ENCODE assay signal across 13 cellular contexts in genomic region chr5:109016300-109016699, GRCh38.
A peak's percentile ranks its signal among the peaks of the same experiment; 100 is the strongest.
DNase-seq lines count a peak whose midpoint lies in the region; ATAC-seq and TF ChIP-seq lines count a peak whose summit lies in the region.
"Had no signal": no experiment of that assay in that cellular context is flagged by ENCODE, and none has a peak within 500 bp of the region (broad histone marks: within the 10 kb centered on the region; RNA-seq: fewer than 3 reads in every experiment).

No MANE protein-coding gene starts in this region.

- H3K36me3 ChIP-seq in HEK293 (ENCODE audit: control insufficient read depth in 2 of 2, insufficient read depth in 1 of 2, low read length in 2 of 2) (no peaks in the 10 kb centered on the region), adipocyte (ENCODE audit: control insufficient read depth, insufficient read depth, low read length, severe bottlenecking) (no peaks in the 10 kb centered on the region), mucosa of descending colon (ENCODE audit: low read depth) (no peaks in the 10 kb centered on the region), Caco-2 (ENCODE audit: control insufficient read depth, insufficient read depth, low read length) (no peaks in the 10 kb centered on the region)

- no peak overlapping the region for H3K27ac ChIP-seq in HEK293 (ENCODE audit: extremely low read depth, low read depth, low read length)

- H3K4me3 ChIP-seq in HEK293 (ENCODE audit: low read depth, low read length) (no peak overlapping the region), adipocyte (ENCODE audit: low read length) (peak overlapping the region; percentile 59), mucosa of descending colon (no peak overlapping the region), Caco-2 (ENCODE audit: low read depth, low read length) (no peak overlapping the region)

- H3K4me3 Mint-ChIP-seq in Caco-2 (ENCODE audit: unreplicated experiment): no peak overlapping the region
- H3K4me3 Mint-ChIP-seq: activated CD8-positive, alpha-beta T cell treated with anti-CD3 and anti-CD28 coated beads, Interleukin-2, amount 10 ng/mL, durations not matched to agents 7 days and 5 days; CD4-positive, alpha-beta T cell; naive thymus-derived CD8-positive, alpha-beta T cell had no signal

- H3K9ac ChIP-seq in adipocyte (ENCODE audit: low read length): peak overlapping the region; percentile 45

- H3K27me3 Mint-ChIP-seq in Caco-2 (ENCODE audit: insufficient read depth, unreplicated experiment): no peaks in the 10 kb centered on the region
- H3K27me3 Mint-ChIP-seq: CD4-positive, alpha-beta T cell; naive thymus-derived CD8-positive, alpha-beta T cell had no signal

- H3K36me3 Mint-ChIP-seq in Caco-2 (ENCODE audit: insufficient read depth, unreplicated experiment): peaks cover 8% of the 10 kb centered on the region

- H3K4me1 ChIP-seq in HEK293 (ENCODE audit: control insufficient read depth, insufficient read depth, low read length) (peaks cover 10% of the 10 kb centered on the region; the same call in 1 of the 2 replicates), adipocyte (ENCODE audit: control insufficient read depth, insufficient read depth, low read length) (peaks cover 12% of the 10 kb centered on the region), mucosa of descending colon (ENCODE audit: low read depth) (peaks cover 10% of the 10 kb centered on the region), Caco-2 (peaks cover 12% of the 10 kb centered on the region)

- BruUV-seq in Caco-2 (replicated peaks; lab: Mats Ljungman, UMichigan): no TSS peak

- TF ChIP-seq CTCF in HEK293 (tag by site-specific recombination; IDR thresholded peaks at IDR 0.05) (no peak), mucosa of descending colon (IDR thresholded peaks at IDR 0.05) (no peak), Caco-2 (IDR thresholded peaks at IDR 0.05; ENCODE audit: insufficient read depth in 1 of 2, low read depth in 1 of 2, low read length in 1 of 2, severe bottlenecking in 1 of 2, unreplicated experiment in 1 of 2) (no peak)

- CTCF ChIA-PET in HEK293 (lab: Yijun Ruan, JAX): no interaction called here
- CTCF ChIA-PET in Caco-2 (lab: Charles Lee): no interaction called here

- H3K9me3 ChIP-seq in HEK293 (ENCODE audit: control insufficient read depth, insufficient read depth, low read depth, low read length) (no peaks in the 10 kb centered on the region), adipocyte (ENCODE audit: control insufficient read depth, low read length) (no peaks in the 10 kb centered on the region), mucosa of descending colon (no peaks in the 10 kb centered on the region), Caco-2 (no peaks in the 10 kb centered on the region)

- peaks cover 6% of the 10 kb centered on the region for H3K4me1 Mint-ChIP-seq in Caco-2 (ENCODE audit: low read depth, unreplicated experiment)

- H3K27me3 ChIP-seq in adipocyte (replicated peaks; ENCODE audit: control insufficient read depth, insufficient read depth, low read length) (no peaks in the 10 kb centered on the region), Caco-2 (replicated peaks; ENCODE audit: control insufficient read depth, insufficient read depth, low read length) (no peaks in the 10 kb centered on the region)

- POLR2A ChIA-PET in HEK293 (lab: Yijun Ruan, JAX) (no interaction called here), Caco-2 (lab: Charles Lee) (no interaction called here)

- DNase-seq in adipocyte (ENCODE audit: low read depth): peak; percentile 70
- no peak for DNase-seq in mucosa of descending colon
- no peak for DNase-seq in NCI-H1436 treated with DMSO at 0.1 percent for 48 hours (lab: John Stamatoyannopoulos, UW)
- DNase-seq in cortex of kidney (lab: John Stamatoyannopoulos, UW): no peak
- no peak for DNase-seq in Caco-2
- no peak for DNase-seq in retina
- DNase-seq: activated CD8-positive, alpha-beta T cell treated with anti-CD3 and anti-CD28 coated beads, Interleukin-2, amount 10 ng/mL, durations not matched to agents 7 days and 5 days; CD4-positive, alpha-beta T cell; naive thymus-derived CD8-positive, alpha-beta T cell; stimulated activated naive CD4-positive, alpha-beta T cell treated with Interleukin-2 at 50 U/mL for 16 hours; SW 1271 had no signal

- no peak overlapping the region for H3K27ac Mint-ChIP-seq in Caco-2 (ENCODE audit: unreplicated experiment)
- H3K27ac Mint-ChIP-seq: activated CD8-positive, alpha-beta T cell treated with anti-CD3 and anti-CD28 coated beads, Interleukin-2, amount 10 ng/mL, durations not matched to agents 7 days and 5 days; CD4-positive, alpha-beta T cell had no signal

- no peaks in the 10 kb centered on the region for H3K9me3 Mint-ChIP-seq in Caco-2 (ENCODE audit: unreplicated experiment)

- intact Hi-C loops in mucosa of descending colon (cut with DNase I, micrococcal nuclease) (no loop called here), Caco-2 (cut with micrococcal nuclease; ENCODE audit: unreplicated experiment) (no loop called here)

- ATAC-seq in GM18867 (IDR thresholded peaks at IDR 0.05; ENCODE audit: unreplicated experiment) (peak; percentile 78), mucosa of descending colon (peak; percentile 97)
- ATAC-seq: activated CD8-positive, alpha-beta T cell treated with anti-CD3 and anti-CD28 coated beads, Interleukin-2, amount 10 ng/mL, durations not matched to agents 7 days and 5 days; naive thymus-derived CD8-positive, alpha-beta T cell had no signal

TF ChIP-seq in HEK293, 187 proteins besides CTCF, POLR2A, EP300 and RAD21:
- peak; percentile 79 for TF ChIP-seq PRDM6 (tag by site-specific recombination; IDR thresholded peaks at IDR 0.05)
- TF ChIP-seq ZNF473 (tag by site-specific recombination; IDR thresholded peaks at IDR 0.05): no peak
